Comparison of ENCODE assay signal across 9 cellular contexts in the genomic region with DNA sequence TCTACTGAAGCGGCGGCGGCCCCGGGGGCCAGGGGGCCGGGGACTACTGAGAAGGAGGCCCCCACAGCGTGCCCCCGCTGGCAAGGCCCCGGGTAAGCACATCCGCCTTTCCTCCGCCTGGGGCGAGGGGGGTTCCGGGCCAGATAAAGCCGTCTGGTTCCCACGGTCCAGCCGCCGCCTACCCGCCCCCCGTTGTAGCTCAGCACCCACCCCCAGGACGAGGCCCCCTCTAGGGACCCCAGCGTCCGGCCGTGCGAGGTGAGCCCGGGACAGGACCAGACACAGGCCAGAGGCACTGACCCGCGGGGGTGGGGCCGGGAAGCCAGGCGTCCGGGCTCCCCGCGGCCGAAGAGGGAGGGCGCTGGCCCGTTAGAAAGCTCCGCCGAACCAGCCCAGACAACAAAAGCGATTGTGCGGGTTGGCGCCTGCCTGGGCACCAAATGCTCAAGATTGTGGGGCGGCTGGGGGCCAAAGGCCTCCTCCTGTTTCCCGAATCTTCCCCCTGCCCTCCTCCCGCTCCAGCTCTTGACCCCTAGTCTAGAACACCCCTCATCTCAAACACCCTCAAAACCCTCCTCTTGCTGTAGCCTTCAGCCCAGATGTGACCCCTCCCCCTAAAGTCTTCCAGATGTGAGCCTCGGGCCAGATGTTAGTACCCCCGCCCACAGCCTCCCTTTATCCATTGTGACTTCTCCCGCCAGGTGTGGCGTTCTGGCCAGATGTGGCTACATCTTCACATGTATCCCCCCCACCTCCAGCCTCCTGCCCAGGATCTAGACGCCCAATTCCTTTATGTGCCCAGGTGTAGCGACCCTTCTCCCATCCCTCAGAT. TPM values are rescaled to one million over a fixed set of nuclear protein-coding genes. Genes with fewer than 3 reads are reported as not detected.
DNase-seq lines count a peak whose midpoint lies in the region; ATAC-seq and TF ChIP-seq lines count a peak whose summit lies in the region.
"Had no signal": no experiment of that assay in that cellular context is flagged by ENCODE, and none has a peak within 500 bp of the region (broad histone marks: within the 10 kb centered on the region; RNA-seq: fewer than 3 reads in every experiment).

No MANE protein-coding gene starts in this region.

- DNase-seq in GM23248 (no peak), T-helper 9 cell (peak; percentile 14), heart right ventricle (peak; percentile 70 to 71), GOT3 (lab: John Stamatoyannopoulos, UW) (no peak), A172 (ENCODE audit: low spot score) (no peak), NCI-H1105 treated with DMSO at 0.1 percent for 48 hours (lab: John Stamatoyannopoulos, UW) (no peak)
- DNase-seq: activated CD4-positive, alpha-beta T cell treated with anti-CD3 and anti-CD28 coated beads, Interleukin-2, amount 50 U/mL, for 48 hours had no signal

- H3K4me3 ChIP-seq in GM23248 (no peak overlapping the region), heart right ventricle (peak overlapping the region in 9 of 10 donors; percentile 19 to 81 (median 72)), rectal smooth muscle tissue (ENCODE audit: low read length) (peak overlapping the region; percentile 26)

- H3K9me2 ChIP-seq in GM23248 (ENCODE audit: insufficient read depth) = no peaks in the 10 kb centered on the region

- no peaks in the 10 kb centered on the region for H3K36me3 ChIP-seq in GM23248 (ENCODE audit: low read depth)
- no peaks in the 10 kb centered on the region for H3K36me3 ChIP-seq in heart right ventricle
- no peaks in the 10 kb centered on the region for H3K36me3 ChIP-seq in rectal smooth muscle tissue (ENCODE audit: control insufficient read depth, insufficient read depth, low read length)

- no peak for TF ChIP-seq CTCF in heart right ventricle (IDR thresholded peaks at IDR 0.05)

- in situ Hi-C loops in GM23248 (cut with MboI) = no loop called here

- H4K20me1 ChIP-seq in GM23248 (ENCODE audit: insufficient read depth) = no peaks in the 10 kb centered on the region

- H3K9me3 ChIP-seq in GM23248 (ENCODE audit: low read depth) (no peaks in the 10 kb centered on the region), heart right ventricle (no peaks in the 10 kb centered on the region)

- peaks cover 10% of the 10 kb centered on the region for H3F3A ChIP-seq in GM23248 (ENCODE audit: insufficient read depth)

- peak overlapping the region; percentile 19 for H3K4me2 ChIP-seq in GM23248 (ENCODE audit: unreplicated experiment)

- H3K4me1 ChIP-seq in GM23248 (ENCODE audit: insufficient read depth) (peaks cover 20% of the 10 kb centered on the region), heart right ventricle (peaks cover 31 to 84% (median 77%) of the 10 kb centered on the region in 9 donors), rectal smooth muscle tissue (ENCODE audit: control insufficient read depth, insufficient read depth, low read length) (peaks cover 20% of the 10 kb centered on the region)

- WGBS in GM23248 (ENCODE audit: low coverage in 1 of 2, low lambda C conversion rate in 2 of 2, missing lambda C conversion rate in 2 of 2), 2 experiments = 3 to 6% methylated on average over 26 to 41 of the region's 48 CpGs
- WGBS in heart right ventricle, 2 donors = 4 to 6% methylated on average over 45 to 48 of the region's 48 CpGs

- H3K9ac ChIP-seq in GM23248 (no peak overlapping the region), rectal smooth muscle tissue (ENCODE audit: low read length) (no peak overlapping the region)

- H3K27ac ChIP-seq in GM23248 = no peak overlapping the region
- peak overlapping the region; percentile 2 to 96 (median 84) for H3K27ac ChIP-seq in heart right ventricle
- H3K27ac ChIP-seq in rectal smooth muscle tissue (ENCODE audit: low read depth, low read length) = peak overlapping the region; percentile 22

- H3K79me2 ChIP-seq in GM23248 (ENCODE audit: insufficient read depth) = no peaks in the 10 kb centered on the region

- intact Hi-C loops in heart right ventricle (cut with DNase I) = loop anchor here in 5 of 10 donors (5.0 kb wide), 5 partner anchors 37 to 313 kb away; partner anchors contain the start of genes AKT2 (in 1 of the 5), BLVRB (in 1 of the 5) and SPTBN4 (in 1 of the 5)

- H2AFZ ChIP-seq in GM23248 = no peak overlapping the region

- H3K27me3 ChIP-seq in GM23248 (replicated peaks; ENCODE audit: insufficient read depth) = peaks cover 32% of the 10 kb centered on the region; the same call in 1 of the 2 replicates
- H3K27me3 ChIP-seq in heart right ventricle = peaks cover 0 to 76% (median 24%) of the 10 kb centered on the region in 7 donors
- H3K27me3 ChIP-seq in rectal smooth muscle tissue (ENCODE audit: control insufficient read depth, insufficient read depth, low read length) = peaks cover 27% of the 10 kb centered on the region

- ATAC-seq in heart right ventricle (peak in 3 of 8 donors; percentile 10 to 22 (median 13)), HG03521 (IDR thresholded peaks at IDR 0.05; ENCODE audit: unreplicated experiment) (no peak)

RNA-seq across cellular contexts. Expression of gene LTBP4, which starts 0.9 kb away (rescaled TPM):
- total RNA-seq in GM23248 (2014; rRNA removed; shearing (Covaris generic)) = 18.0 and 18.3 TPM in 2 replicates
- polyA plus RNA-seq in GM23248 (2016; fragmentation: Nextera tagmentation; extraction: Ambion mirVana) (45.5 and 47.2 TPM in 2 replicates), heart right ventricle (100 to 1,000 TPM; 114 to 191 TPM)
- total RNA-seq in heart right ventricle = 100 to 1,000 TPM; 139 to 263 (median 244) TPM
- total RNA-seq in A172 (2014; rRNA removed; shearing (Covaris generic)) = 10.8 and 13.9 TPM in 2 replicates

RNA-seq across cellular contexts. Expression of gene SHKBP1, which starts 23.6 kb away (rescaled TPM):
- 27.8 and 36.3 TPM in 2 replicates for total RNA-seq in GM23248 (2014; rRNA removed; shearing (Covaris generic))
- polyA plus RNA-seq in GM23248 (2016; fragmentation: Nextera tagmentation; extraction: Ambion mirVana) (62.2 and 66.4 TPM in 2 replicates), heart right ventricle (10 to 100 TPM; 42.8 to 43.1 TPM)
- 10 to 100 TPM; 12.0 to 31.5 (median 15.9) TPM for total RNA-seq in heart right ventricle
- 43.8 and 70.2 TPM in 2 replicates for total RNA-seq in A172 (2014; rRNA removed; shearing (Covaris generic))

Comparison
In these comparisons a context has a peak if more than half of its experiments do, and no peak if none do; other contexts are left out.
1. DNase-seq: peak in T-helper 9 cell (single experiment) and heart right ventricle (2 of 2); none in GM23248 (single experiment), GOT3 (single experiment), A172 (single experiment) and NCI-H1105 treated with DMSO at 0.1 percent for 48 hours (single experiment).